ENCODE assay signal across 8 cellular contexts in the genomic region with DNA sequence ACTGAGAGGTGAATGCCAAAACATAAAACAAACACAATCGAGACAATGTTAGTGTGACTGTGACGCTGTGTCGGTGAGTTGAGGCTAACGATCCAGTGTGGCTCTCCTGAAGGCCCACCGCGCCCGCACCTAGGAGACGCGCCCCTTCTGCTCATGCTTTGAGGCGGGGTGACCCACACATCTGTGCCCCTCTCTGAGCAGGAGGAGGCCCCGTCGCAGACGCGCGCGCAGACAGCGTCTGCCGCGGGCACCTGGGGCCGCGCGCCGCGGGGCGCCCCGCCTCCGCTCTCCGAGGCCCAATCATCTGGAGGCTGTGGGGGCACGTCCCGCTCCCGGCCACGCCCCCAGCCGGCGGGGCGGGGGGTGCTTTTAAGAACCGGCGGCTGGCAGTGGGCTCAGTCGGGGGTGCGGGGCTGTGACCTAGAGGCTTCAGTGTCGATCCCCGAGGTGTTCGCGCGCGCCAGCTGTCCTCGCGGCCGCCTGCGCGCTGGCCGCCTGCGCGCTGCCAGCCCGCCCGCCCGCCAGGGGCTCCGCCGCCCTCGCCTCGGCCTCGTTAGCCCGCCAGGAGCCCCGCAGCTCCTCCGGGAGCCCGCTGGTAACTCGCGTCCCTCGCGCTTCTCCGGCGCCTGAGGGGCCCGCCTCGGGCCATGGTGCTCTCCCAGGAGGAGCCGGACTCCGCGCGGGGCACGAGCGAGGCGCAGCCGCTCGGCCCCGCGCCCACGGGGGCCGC. TPM values are rescaled to one million over a fixed set of nuclear protein-coding genes. Genes with fewer than 3 reads are reported as not detected.
A peak's percentile ranks its signal among the peaks of the same experiment; 100 is the strongest.
DNase-seq lines count a peak whose midpoint lies in the region; ATAC-seq lines count a peak whose summit lies in the region.

Gene SLC16A10 (plus strand): TSS at position 398 of the 730 bp plus-strand sequence. CDS start 250 bp downstream, at position 648.

- no peaks in the 10 kb centered on the region for H3K36me3 ChIP-seq in SJSA1

- intact Hi-C loops in Right ventricle myocardium superior (cut with DNase I) = no loop called here
- intact Hi-C loops in posterior cingulate gyrus (cut with DNase I) = no loop called here

- H3K9me3 ChIP-seq in SJSA1 (replicated peaks) = no peaks in the 10 kb centered on the region

- H3K27me3 ChIP-seq in SJSA1 (replicated peaks) = peaks cover 47% of the 10 kb centered on the region

- ATAC-seq in GM21723 (IDR thresholded peaks at IDR 0.05; ENCODE audit: unreplicated experiment) = peak; percentile 87
- peak; percentile 97 for ATAC-seq in Right ventricle myocardium superior (ENCODE audit: poor library complexity)

- peaks cover 14% of the 10 kb centered on the region for H3K4me1 ChIP-seq in SJSA1 (replicated peaks)

- DNase-seq in Daoy (ENCODE audit: low read depth) = peak; percentile 82
- peak; percentile 48 for DNase-seq in KG1 (lab: John Stamatoyannopoulos, UW)
- peak; percentile 39 to 49 for DNase-seq in SJSA1 (ENCODE audit: low read depth in 1 of 2, low spot score in 2 of 2)
- DNase-seq in activated naive CD4-positive, alpha-beta T cell (lab: John Stamatoyannopoulos, UW) = peak; percentile 51 to 84 (median 66)
- DNase-seq in Right ventricle myocardium superior = peak; percentile 87
- DNase-seq in posterior cingulate gyrus = peak; percentile 47 to 96 (median 69)
- peak; percentile 55 for DNase-seq in ureter (ENCODE audit: low spot score)

- H3K4me3 ChIP-seq in SJSA1 = peak within 1 kb of the TSS; percentile 45

- no peak within 1 kb of the TSS for H3K27ac ChIP-seq in SJSA1

RNA-seq across cellular contexts. Expression of gene SLC16A10, which starts in this region (rescaled TPM):
- 1.2 and 7.6 TPM in 2 replicates for total RNA-seq in Daoy (2014; rRNA removed; shearing (Covaris generic))
- 0.06 TPM in 1 of 2 replicates, not detected in the other for total RNA-seq in SJSA1 (2014; rRNA removed; shearing (Covaris generic))
- 8.6 TPM for total RNA-seq in Right ventricle myocardium superior
- total RNA-seq in ureter = 1.8 TPM

Comparison
In these comparisons a context has a peak if more than half of its experiments do, and no peak if none do; other contexts are left out.
1. Peak in DNase-seq and H3K4me3 ChIP-seq in SJSA1; RNA of the gene not detected or under 1 TPM.